In genomic region chr3:172255311-172255710, GRCh38 we compare ENCODE assay signal across 8 cellular contexts.
DNase-seq lines count a peak whose midpoint lies in the region; ATAC-seq and TF ChIP-seq lines count a peak whose summit lies in the region.
"Not testable (repeated sequence)": the region's sequence is repeated elsewhere in the genome, so short reads cannot be mapped to it uniquely, and the experiment has no call there.

No MANE protein-coding gene starts in this region.

- intact Hi-C loops in ascending aorta (cut with DNase I), result loop anchor here (5.0 kb wide), 4 partner anchors 67 to 443 kb away; partner anchors contain the start of genes FNDC3B and PLD1
- intact Hi-C loops in dorsolateral prefrontal cortex (cut with DNase I); left ventricle myocardium inferior (cut with micrococcal nuclease); vagina (cut with DNase I): not testable (repeated sequence)

- H3K36me3 ChIP-seq in ascending aorta; rectal smooth muscle tissue (ENCODE audit: control insufficient read depth, insufficient read depth, low read length); vagina: not testable (repeated sequence)
- peaks cover 28% of the 10 kb centered on the region for H3K36me3 ChIP-seq in left ventricle myocardium inferior
- H3K36me3 ChIP-seq in lung (ENCODE audit: control insufficient read depth in 2 of 2, insufficient read depth in 2 of 2, low read length in 2 of 2), result peaks cover 6 to 11% of the 10 kb centered on the region in 2 donors

- not testable (repeated sequence) for H3K9me3 ChIP-seq in ascending aorta; left ventricle myocardium inferior (replicated peaks); lung (ENCODE audit: control insufficient read depth in 2 of 2, insufficient read depth in 1 of 2, low read length in 1 of 2); vagina

- not testable (repeated sequence) for ATAC-seq in lung (ENCODE audit: insufficient read depth, low FRiP score)

- TF ChIP-seq CTCF in ascending aorta (IDR thresholded peaks at IDR 0.05); dorsolateral prefrontal cortex (IDR thresholded peaks at IDR 0.05 in 54 of 56, conservative IDR thresholded peaks at IDR 0.05 in 2 of 56; ENCODE audit: low read depth in 1 of 56, partially characterized antibody in 56 of 56); left ventricle myocardium inferior (IDR thresholded peaks at IDR 0.05; ENCODE audit: borderline replicate concordance); lung (IDR thresholded peaks at IDR 0.05; ENCODE audit: control extremely low read depth, extremely low read depth); vagina (IDR thresholded peaks at IDR 0.05): not testable (repeated sequence)

- H3K4me1 ChIP-seq in ascending aorta (peaks cover 20 to 46% of the 10 kb centered on the region in 2 donors), left ventricle myocardium inferior (peaks cover 64% of the 10 kb centered on the region), lung (ENCODE audit: control insufficient read depth in 2 of 2, insufficient read depth in 2 of 2, low read length in 2 of 2) (peaks cover 5 to 38% of the 10 kb centered on the region in 2 donors), rectal smooth muscle tissue (ENCODE audit: control insufficient read depth, insufficient read depth, low read length) (peaks cover 25% of the 10 kb centered on the region), vagina (peaks cover 35% of the 10 kb centered on the region)

- not testable (repeated sequence) for TF ChIP-seq POLR2A in vagina (IDR thresholded peaks at IDR 0.05)

- peak; percentile 56 for DNase-seq in M059J (ENCODE audit: low read depth)
- not testable (repeated sequence) for DNase-seq in ascending aorta (ENCODE audit: low spot score in 2 of 2); dorsolateral prefrontal cortex; left ventricle myocardium inferior; lung (ENCODE audit: low spot score); vagina (ENCODE audit: extremely low spot score in 2 of 2)

- not testable (repeated sequence) for H3K9ac ChIP-seq in rectal smooth muscle tissue (ENCODE audit: low read length)

- H3K27ac ChIP-seq in ascending aorta (peak overlapping the region; percentile 89 to 91), dorsolateral prefrontal cortex (peak overlapping the region in 53 of 59 donors; percentile 29 to 86 (median 75)), left ventricle myocardium inferior (replicated peaks) (peak overlapping the region; percentile 83), lung (ENCODE audit: low read depth in 1 of 2, low read length in 1 of 2) (peak overlapping the region; percentile 9 to 63), rectal smooth muscle tissue (ENCODE audit: low read depth, low read length) (peak overlapping the region; percentile 21), temporal lobe (ENCODE audit: low read depth, low read length) (peak overlapping the region; percentile 88), vagina (peak overlapping the region; percentile 79)

- H3K4me3 ChIP-seq in ascending aorta; dorsolateral prefrontal cortex; left ventricle myocardium inferior; lung; rectal smooth muscle tissue (ENCODE audit: low read length); vagina: not testable (repeated sequence)

- 93% methylated on average over 11 of the region's 11 CpGs for WGBS in lung, 2 donors

- not testable (repeated sequence) for H3K27me3 ChIP-seq in ascending aorta; dorsolateral prefrontal cortex; left ventricle myocardium inferior (ENCODE audit: low read depth); lung (ENCODE audit: control insufficient read depth, insufficient read depth); rectal smooth muscle tissue (ENCODE audit: control insufficient read depth, insufficient read depth, low read length); vagina

Comparison
In these comparisons a context has a peak if more than half of its experiments do, and no peak if none do; other contexts are left out.
1. H3K27ac ChIP-seq: peak in every context shown above with its lines; median percentile 90 in ascending aorta; 88 in temporal lobe; 83 in left ventricle myocardium inferior; 79 in vagina; 75 in dorsolateral prefrontal cortex; 36 in lung; 21 in rectal smooth muscle tissue.